In genomic region chr1:177754607-177755006, GRCh38 we compare ENCODE assay signal across 22 cellular contexts.
"Had no signal": no experiment of that assay in that cellular context is flagged by ENCODE, and none has a peak within 500 bp of the region (broad histone marks: within the 10 kb centered on the region; RNA-seq: fewer than 3 reads in every experiment).

No MANE protein-coding gene starts in this region.

- H3K4me2 ChIP-seq: SK-N-SH had no signal

- H3K4me3 ChIP-seq: MG63 had no signal

- H3K36me3 ChIP-seq: MG63 had no signal

- DNase-seq: KBM-7, MG63, NCI-H1092, NCI-H1105 treated with DMSO at 0.1 percent for 48 hours, NCI-H1417 treated with DMSO at 0.1 percent for 48 hours, NCI-H146, NCI-H1694 treated with DMSO at 0.1 percent for 48 hours, NCI-H1930, NCI-H2081 treated with DMSO at 0.1 percent for 48 hours, NCI-H2171, NCI-H226, NCI-H446, NCI-H510A, NCI-H524 treated with DMSO at 0.1 percent for 48 hours, NCI-H69, NCI-H774, PC-3, SHP77, SK-N-SH, SW 1271 had no signal

- H3K27ac ChIP-seq: RWPE1 had no signal

- H3K9me2 ChIP-seq: SK-N-SH had no signal

- ATAC-seq: Panc1, PC-3 had no signal
